ENCODE assay signal across 8 cellular contexts in the genomic region with DNA sequence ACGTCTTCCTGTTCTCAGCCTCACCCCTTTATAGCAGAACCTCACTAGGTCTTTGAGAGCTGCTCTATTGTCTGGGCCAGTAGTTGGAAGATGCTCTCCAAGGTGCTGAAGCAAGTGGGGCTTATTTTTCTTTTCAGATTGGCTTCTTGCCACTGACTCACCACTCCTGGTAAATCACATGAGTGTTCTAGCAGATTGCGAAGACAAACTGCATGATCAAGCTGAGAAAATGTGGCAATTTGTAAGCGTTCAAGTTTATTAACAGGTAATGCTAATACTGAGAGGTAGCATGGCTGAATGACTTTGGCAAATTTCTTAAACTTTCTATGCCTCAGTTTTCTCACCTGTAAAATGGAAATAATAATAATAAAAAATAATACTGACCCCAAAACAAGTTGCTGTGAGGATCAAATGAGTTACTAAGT. TPM values are rescaled to one million over a fixed set of nuclear protein-coding genes. Genes with fewer than 3 reads are reported as not detected.
DNase-seq lines count a peak whose midpoint lies in the region; ATAC-seq and TF ChIP-seq lines count a peak whose summit lies in the region.

No MANE protein-coding gene starts in this region.

- H3K9ac ChIP-seq in MM.1S (ENCODE audit: low read length), result no peak overlapping the region

- no peaks in the 10 kb centered on the region for H4K20me1 ChIP-seq in MM.1S (ENCODE audit: insufficient read depth, low read length)

- no peak overlapping the region for H3K27ac ChIP-seq in MM.1S (ENCODE audit: low read length)

- no peak overlapping the region for H2AFZ ChIP-seq in MM.1S (ENCODE audit: low read length)

- no peaks in the 10 kb centered on the region for H3K36me3 ChIP-seq in MM.1S (replicated peaks; ENCODE audit: insufficient read depth, low read length)

- no peak for TF ChIP-seq CTCF in MM.1S (IDR thresholded peaks at IDR 0.05; ENCODE audit: low read length)

- H3K9me2 ChIP-seq in MM.1S (replicated peaks; ENCODE audit: insufficient read depth, low read length), result no peaks in the 10 kb centered on the region

- H3K27me3 ChIP-seq in MM.1S (replicated peaks; ENCODE audit: insufficient read depth, low read length), result peaks cover 86% of the 10 kb centered on the region

- DNase-seq in GM04504 (ENCODE audit: low read depth), result peak; percentile 84
- peak; percentile 56 for DNase-seq in MM.1S
- DNase-seq in brain pericyte (ENCODE audit: low read depth, low spot score), result peak; percentile 75
- peak; percentile 92 for DNase-seq in myocyte (ENCODE audit: low read depth)
- DNase-seq in NCI-H1105 treated with DMSO at 0.1 percent for 48 hours (lab: John Stamatoyannopoulos, UW), result no peak

- H3K79me2 ChIP-seq in MM.1S (ENCODE audit: low read length), result no peaks in the 10 kb centered on the region

- no peaks in the 10 kb centered on the region for H3K4me1 ChIP-seq in MM.1S (ENCODE audit: low read length)

- ATAC-seq in HG03521 (IDR thresholded peaks at IDR 0.05; ENCODE audit: unreplicated experiment), result no peak
- ATAC-seq in GM18907 (IDR thresholded peaks at IDR 0.05; ENCODE audit: unreplicated experiment), result no peak
- ATAC-seq in HG03469 (IDR thresholded peaks at IDR 0.05; ENCODE audit: unreplicated experiment), result no peak

- no peaks in the 10 kb centered on the region for H3K9me3 ChIP-seq in MM.1S (replicated peaks; ENCODE audit: insufficient read depth, low read length)

- H3K4me2 ChIP-seq in MM.1S (ENCODE audit: low read depth, low read length), result no peak overlapping the region

- no peaks in the 10 kb centered on the region for H3F3A ChIP-seq in MM.1S (ENCODE audit: insufficient read depth, low read length)

- no peak overlapping the region for H3K4me3 ChIP-seq in MM.1S (ENCODE audit: low read length)

RNA-seq across cellular contexts. Expression of a gene that starts 59.2 kb away (rescaled TPM):
- not detected in 2 replicates for total RNA-seq in myocyte
- not detected for polyA plus RNA-seq in myocyte (2012)
